Comparison of ENCODE assay signal across 10 cellular contexts in genomic region chr17:18041776-18042175, GRCh38. TPM values are rescaled to one million over a fixed set of nuclear protein-coding genes. Genes with fewer than 3 reads are reported as not detected.
A peak's percentile ranks its signal among the peaks of the same experiment; 100 is the strongest.
DNase-seq lines count a peak whose midpoint lies in the region; ATAC-seq, FAIRE-seq and TF ChIP-seq lines count a peak whose summit lies in the region.
"Had no signal": no experiment of that assay in that cellular context is flagged by ENCODE, and none has a peak within 500 bp of the region (broad histone marks: within the 10 kb centered on the region; RNA-seq: fewer than 3 reads in every experiment).

No MANE protein-coding gene starts in this region.

- POLR2A ChIA-PET in naive thymus-derived CD4-positive, alpha-beta T cell (lab: Charles Lee): no interaction called here

- H4K20me1 ChIP-seq in BLaER1 treated with 17β-estradiol and CSF1 and Interleukin-3, amounts not matched to agents 10 nM and 100 nM: peaks cover 13 to 50% (median 33%) of the 10 kb centered on the region in 11 experiments; a peak in 18 of 22 replicates
- peaks cover 27% of the 10 kb centered on the region for H4K20me1 ChIP-seq in astrocyte (ENCODE audit: insufficient read depth, low read length)

- DNase-seq in HS-5 (ENCODE audit: low read depth) (peak; percentile 45), astrocyte (ENCODE audit: low read depth) (peak; percentile 20), chondrocyte (ENCODE audit: low spot score) (no peak), COLO668 (lab: John Stamatoyannopoulos, UW; ENCODE audit: unreplicated experiment) (no peak), hippocampal formation (lab: John Stamatoyannopoulos, UW) (no peak)
- DNase-seq in naive thymus-derived CD4-positive, alpha-beta T cell: no peak
- DNase-seq in activated CD4-positive, CD25-positive, alpha-beta regulatory T cell treated with anti-CD3 and anti-CD28 coated beads, Interleukin-2, amount 50 U/mL, for 72 hours: no peak
- DNase-seq: amniotic stem cell, heart right ventricle had no signal

- no peak for TF ChIP-seq CTCF in astrocyte (IDR thresholded peaks at IDR 0.05; ENCODE audit: insufficient read depth, low read depth, low read length)
- TF ChIP-seq CTCF in chondrocyte (IDR thresholded peaks at IDR 0.05): no peak

- H3K36me3 ChIP-seq in BLaER1 treated with 17β-estradiol and CSF1 and Interleukin-3, amounts not matched to agents 10 nM and 100 nM: peaks cover 19 to 29% (median 26%) of the 10 kb centered on the region in 11 experiments
- peaks cover 2% of the 10 kb centered on the region for H3K36me3 ChIP-seq in astrocyte (ENCODE audit: insufficient read depth, low read length)
- H3K36me3 ChIP-seq in naive thymus-derived CD4-positive, alpha-beta T cell (ENCODE audit: control insufficient read depth in 2 of 3, insufficient read depth in 3 of 3, low read length in 3 of 3): peaks cover 0 to 12% (median 0%) of the 10 kb centered on the region in 3 experiments

- H3K27ac ChIP-seq in BLaER1 treated with 17β-estradiol and CSF1 and Interleukin-3, amounts not matched to agents 10 nM and 100 nM: peak overlapping the region in 1 of 11 experiments; percentile 29; a peak in 1 of 22 replicates
- no peak overlapping the region for H3K27ac ChIP-seq in astrocyte (ENCODE audit: low read depth, low read length)
- H3K27ac ChIP-seq in naive thymus-derived CD4-positive, alpha-beta T cell (ENCODE audit: low read depth, low read length): no peak overlapping the region
- H3K27ac ChIP-seq: heart right ventricle had no signal

- H3K4me2 ChIP-seq in BLaER1 treated with 17β-estradiol and CSF1 and Interleukin-3, amounts not matched to agents 10 nM and 100 nM: peak overlapping the region; percentile 56 to 99 (median 99)
- no peak overlapping the region for H3K4me2 ChIP-seq in astrocyte (ENCODE audit: low read length)

- peaks cover 35% of the 10 kb centered on the region for H3K79me2 ChIP-seq in astrocyte (ENCODE audit: insufficient read depth, low read length)

- H3K9ac ChIP-seq in BLaER1 treated with 17β-estradiol and CSF1 and Interleukin-3, amounts not matched to agents 10 nM and 100 nM: peak overlapping the region in 2 of 11 experiments; percentile 0 to 17; a peak in 2 of 22 replicates
- no peak overlapping the region for H3K9ac ChIP-seq in astrocyte (ENCODE audit: low read length)

- no peak overlapping the region for H2AFZ ChIP-seq in astrocyte (ENCODE audit: low read depth, low read length)

- H3K27ac Mint-ChIP-seq in astrocyte (ENCODE audit: unreplicated experiment) (no peak overlapping the region), chondrocyte (ENCODE audit: unreplicated experiment) (no peak overlapping the region)
- H3K27ac Mint-ChIP-seq in naive thymus-derived CD4-positive, alpha-beta T cell: peak overlapping the region in 5 of 9 donors; percentile 14 to 87 (median 70)

- H3K4me1 ChIP-seq in BLaER1 treated with 17β-estradiol and CSF1 and Interleukin-3, amounts not matched to agents 10 nM and 100 nM: peaks cover 41 to 57% (median 45%) of the 10 kb centered on the region in 10 experiments
- peaks cover 15% of the 10 kb centered on the region for H3K4me1 ChIP-seq in astrocyte (ENCODE audit: insufficient read depth, low read length)
- H3K4me1 ChIP-seq in naive thymus-derived CD4-positive, alpha-beta T cell (ENCODE audit: control insufficient read depth in 2 of 2, insufficient read depth in 2 of 2, low read length in 2 of 2): peaks cover 23 to 30% of the 10 kb centered on the region in 2 donors

- no peaks in the 10 kb centered on the region for H3K9me3 ChIP-seq in BLaER1 treated with 17β-estradiol and CSF1 and Interleukin-3, amounts not matched to agents 10 nM and 100 nM (replicated peaks in 1 of 11)
- no peaks in the 10 kb centered on the region for H3K9me3 ChIP-seq in astrocyte (ENCODE audit: insufficient read depth, low read depth, low read length)
- H3K9me3 ChIP-seq in naive thymus-derived CD4-positive, alpha-beta T cell (ENCODE audit: control insufficient read depth in 2 of 3, low read length in 3 of 3): no peaks in the 10 kb centered on the region
- H3K9me3 ChIP-seq: heart right ventricle had no signal

- FAIRE-seq in astrocyte (lab: Jason Lieb, UNC): no peak

- CTCF ChIA-PET in naive thymus-derived CD4-positive, alpha-beta T cell (lab: Charles Lee): no interaction called here

- no peaks in the 10 kb centered on the region for H3K27me3 ChIP-seq in BLaER1 treated with 17β-estradiol and CSF1 and Interleukin-3, amounts not matched to agents 10 nM and 100 nM
- H3K27me3 ChIP-seq in astrocyte (ENCODE audit: insufficient read depth, low read length): no peaks in the 10 kb centered on the region
- H3K27me3 ChIP-seq in naive thymus-derived CD4-positive, alpha-beta T cell (ENCODE audit: control insufficient read depth in 2 of 2, insufficient read depth in 2 of 2, low read length in 2 of 2): no peaks in the 10 kb centered on the region
- H3K27me3 ChIP-seq: heart right ventricle had no signal

- H3K4me1 Mint-ChIP-seq in astrocyte (ENCODE audit: low read depth, unreplicated experiment): peaks cover 22% of the 10 kb centered on the region
- H3K4me1 Mint-ChIP-seq in naive thymus-derived CD4-positive, alpha-beta T cell: peaks cover 41 to 60% (median 48%) of the 10 kb centered on the region in 7 donors
- peaks cover 47% of the 10 kb centered on the region for H3K4me1 Mint-ChIP-seq in chondrocyte (ENCODE audit: low read depth)

- H3K4me3 Mint-ChIP-seq in astrocyte (ENCODE audit: unreplicated experiment) (no peak overlapping the region), chondrocyte (ENCODE audit: unreplicated experiment) (no peak overlapping the region)
- H3K4me3 Mint-ChIP-seq in naive thymus-derived CD4-positive, alpha-beta T cell: peak overlapping the region; percentile 49 to 100 (median 92)

- intact Hi-C loops in naive thymus-derived CD4-positive, alpha-beta T cell (cut with micrococcal nuclease): no loop called here

- H3K27me3 Mint-ChIP-seq in astrocyte (ENCODE audit: low read depth, unreplicated experiment): no peaks in the 10 kb centered on the region
- H3K27me3 Mint-ChIP-seq in naive thymus-derived CD4-positive, alpha-beta T cell: no peaks in the 10 kb centered on the region
- no peaks in the 10 kb centered on the region for H3K27me3 Mint-ChIP-seq in chondrocyte (ENCODE audit: low read depth)

- ATAC-seq in naive thymus-derived CD4-positive, alpha-beta T cell: no peak
- ATAC-seq: heart right ventricle had no signal

- no peak overlapping the region for H3K4me3 ChIP-seq in BLaER1 treated with 17β-estradiol and CSF1 and Interleukin-3, amounts not matched to agents 10 nM and 100 nM
- no peak overlapping the region for H3K4me3 ChIP-seq in astrocyte (ENCODE audit: insufficient read depth, low read depth, low read length)
- H3K4me3 ChIP-seq in naive thymus-derived CD4-positive, alpha-beta T cell (ENCODE audit: low read length): no peak overlapping the region
- H3K4me3 ChIP-seq: heart right ventricle had no signal

- H3K9me3 Mint-ChIP-seq in astrocyte (ENCODE audit: unreplicated experiment): no peaks in the 10 kb centered on the region
- peaks cover 0 to 2% (median 0%) of the 10 kb centered on the region in 11 donors for H3K9me3 Mint-ChIP-seq in naive thymus-derived CD4-positive, alpha-beta T cell
- no peaks in the 10 kb centered on the region for H3K9me3 Mint-ChIP-seq in chondrocyte (ENCODE audit: low read depth)

- H3K36me3 Mint-ChIP-seq in astrocyte (ENCODE audit: low read depth, unreplicated experiment): peaks cover 2% of the 10 kb centered on the region
- H3K36me3 Mint-ChIP-seq in naive thymus-derived CD4-positive, alpha-beta T cell: peaks cover 0 to 6% (median 4%) of the 10 kb centered on the region in 5 donors
- peaks cover 2% of the 10 kb centered on the region for H3K36me3 Mint-ChIP-seq in chondrocyte (ENCODE audit: low read depth)

RNA-seq across cellular contexts. Expression of gene GID4, which starts 2.6 kb away (rescaled TPM):
- 9.2 and 9.9 TPM in 2 replicates for total RNA-seq in astrocyte
- total RNA-seq in naive thymus-derived CD4-positive, alpha-beta T cell: 10 to 100 TPM in 2 of 5 experiments, 1 to 10 TPM in 3; 6.0 to 11.4 (median 10.0) TPM
- 1 to 10 TPM; 5.9 to 7.0 TPM for polyA plus RNA-seq in naive thymus-derived CD4-positive, alpha-beta T cell
- total RNA-seq in chondrocyte: 9.7 to 10.5 TPM (median 9.8 TPM) in 3 replicates

RNA-seq across cellular contexts. Expression of gene ATPAF2, which starts 2.8 kb away (rescaled TPM):
- 24.8 and 27.9 TPM in 2 replicates for total RNA-seq in astrocyte
- 10 to 100 TPM; 26.3 to 36.7 (median 32.5) TPM for total RNA-seq in naive thymus-derived CD4-positive, alpha-beta T cell
- polyA plus RNA-seq in naive thymus-derived CD4-positive, alpha-beta T cell: 10 to 100 TPM; 16.3 TPM
- total RNA-seq in chondrocyte: 18.0 to 19.3 TPM (median 18.4 TPM) in 3 replicates

RNA-seq across cellular contexts. Expression of gene DRG2, which starts 46.0 kb away (rescaled TPM):
- total RNA-seq in astrocyte (32.2 and 35.0 TPM in 2 replicates), chondrocyte (23.8 to 40.6 TPM (median 24.6 TPM) in 3 replicates)
- total RNA-seq in naive thymus-derived CD4-positive, alpha-beta T cell: 10 to 100 TPM; 39.6 to 54.7 (median 48.8) TPM
- 10 to 100 TPM; 37.7 to 46.0 TPM for polyA plus RNA-seq in naive thymus-derived CD4-positive, alpha-beta T cell

Comparison
In these comparisons a context has a peak if more than half of its experiments do, and no peak if none do; other contexts are left out.
1. DNase-seq: peak in HS-5 (single experiment) and astrocyte (single experiment); none in naive thymus-derived CD4-positive, alpha-beta T cell (0 of 9), activated CD4-positive, CD25-positive, alpha-beta regulatory T cell treated with anti-CD3 and anti-CD28 coated beads, Interleukin-2, amount 50 U/mL, for 72 hours (single experiment), chondrocyte (single experiment), COLO668 (single experiment) and hippocampal formation (0 of 2).
2. H3K27ac Mint-ChIP-seq: peak in naive thymus-derived CD4-positive, alpha-beta T cell (5 of 9); none in astrocyte (single experiment) and chondrocyte (single experiment).
3. H3K4me3 Mint-ChIP-seq: peak in naive thymus-derived CD4-positive, alpha-beta T cell (10 of 10); none in astrocyte (single experiment) and chondrocyte (single experiment).